13 cellular contexts compared by ENCODE assay signal in the genomic region with DNA sequence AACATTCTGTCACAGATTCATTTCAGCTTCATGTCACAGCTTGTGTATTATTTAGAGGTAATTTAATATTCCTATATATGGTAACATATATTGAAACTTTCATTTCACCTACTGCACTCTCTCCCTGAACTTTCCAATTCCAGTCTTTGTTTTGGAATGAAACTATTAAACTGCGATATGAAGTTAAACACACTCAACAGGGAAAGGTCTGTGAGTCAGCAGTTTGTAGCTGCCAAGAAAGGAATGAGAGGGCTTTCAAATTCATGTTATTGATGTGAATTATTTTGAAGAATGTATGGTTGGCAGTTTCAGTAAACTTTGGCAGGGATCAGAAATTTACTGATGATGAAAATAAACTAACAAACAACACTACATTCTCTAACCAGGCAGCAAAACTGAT.
"Had no signal": no experiment of that assay in that cellular context is flagged by ENCODE, and none has a peak within 500 bp of the region (broad histone marks: within the 10 kb centered on the region; RNA-seq: fewer than 3 reads in every experiment).

No MANE protein-coding gene starts in this region.

- H3K27me3 ChIP-seq: heart right ventricle, pancreas had no signal

- H3K27ac ChIP-seq: heart right ventricle, pancreas, VCaP had no signal

- DNase-seq: activated CD4-positive, alpha-beta memory T cell treated with anti-CD3 and anti-CD28 coated beads for 36 hours; activated gamma-delta T cell treated with Interleukin-2 at 50 U/mL for 16 hours; activated naive CD8-positive, alpha-beta T cell treated with anti-CD3 and anti-CD28 coated beads for 36 hours; activated T-cell treated with anti-CD3 and anti-CD28 coated beads, Interleukin-2, amount 50 U/mL, for 48 hours; aorta; effector memory CD8-positive, alpha-beta T cell; erythroblast; heart right ventricle; kidney; pancreas; T-cell had no signal

- ATAC-seq: effector memory CD8-positive, alpha-beta T cell; heart right ventricle; pancreas; T-cell had no signal

- H3K9me3 ChIP-seq: pancreas had no signal

- H3K4me3 ChIP-seq: heart right ventricle, pancreas had no signal

- H3K4me1 ChIP-seq: heart right ventricle, pancreas had no signal

- H3K36me3 ChIP-seq: heart right ventricle, pancreas had no signal

- FAIRE-seq: frontal cortex, kidney, pancreas had no signal
